17 cellular contexts compared by ENCODE assay signal in the genomic region with DNA sequence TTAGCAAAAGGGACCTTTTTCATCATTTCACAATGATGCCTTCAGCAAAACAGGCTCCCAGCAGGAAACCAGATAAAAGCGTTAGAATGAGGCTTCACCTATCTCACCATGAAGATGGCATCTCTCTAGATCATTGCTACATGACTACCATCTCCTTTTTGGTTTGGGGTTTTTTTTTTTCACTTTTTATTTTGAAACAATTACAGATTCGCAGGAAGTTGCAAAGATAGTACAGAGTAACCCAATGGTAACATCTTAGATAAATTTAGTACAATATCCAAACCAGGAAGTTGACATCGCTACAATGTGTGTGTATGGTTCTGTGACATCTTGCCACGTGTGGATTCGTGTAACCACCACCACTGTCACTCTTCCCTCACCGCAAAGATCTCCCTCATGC.
"Had no signal": no experiment of that assay in that cellular context is flagged by ENCODE, and none has a peak within 500 bp of the region (broad histone marks: within the 10 kb centered on the region; RNA-seq: fewer than 3 reads in every experiment).

No MANE protein-coding gene starts in this region.

- H3K27me3 ChIP-seq: testis, uterus had no signal

- H3K36me3 Mint-ChIP-seq: brain; stimulated activated effector memory CD8-positive, alpha-beta T cell treated with anti-CD3 and anti-CD28 coated beads, Interleukin-12 subunit alpha, Interleukin-12 subunit beta, amount 100 ng/mL, for 72 hours had no signal

- H3K27ac ChIP-seq: epithelial cell of prostate, heart left ventricle, testis, uterus had no signal

- H3K27ac Mint-ChIP-seq: activated CD8-positive, alpha-beta T cell treated with anti-CD3 and anti-CD28 coated beads, Interleukin-2, amount 10 ng/mL, durations not matched to agents 7 days and 5 days; activated T-helper 1 cell treated with anti-CD3 and anti-CD28 coated beads, Interleukin-12 subunit alpha, Interleukin-12 subunit beta, Interleukin-2, Interleukin-4 antibody, amounts not matched to agents 30 ng/mL and 10 ng/mL and 1 ng/mL, durations not matched to agents 14 hours and 24 hours and 36 hours; brain; stimulated activated effector memory CD8-positive, alpha-beta T cell treated with anti-CD3 and anti-CD28 coated beads, Interleukin-12 subunit alpha, Interleukin-12 subunit beta, amount 100 ng/mL, for 72 hours had no signal

- H3K9me3 Mint-ChIP-seq: activated T-helper 1 cell treated with anti-CD3 and anti-CD28 coated beads, Interleukin-12 subunit alpha, Interleukin-12 subunit beta, Interleukin-2, Interleukin-4 antibody, amounts not matched to agents 30 ng/mL and 10 ng/mL and 1 ng/mL, durations not matched to agents 14 hours and 24 hours and 36 hours; stimulated activated effector memory CD8-positive, alpha-beta T cell treated with anti-CD3 and anti-CD28 coated beads, Interleukin-12 subunit alpha, Interleukin-12 subunit beta, amount 100 ng/mL, for 72 hours had no signal

- ATAC-seq: activated CD8-positive, alpha-beta T cell treated with anti-CD3 and anti-CD28 coated beads, Interleukin-2, amount 10 ng/mL, durations not matched to agents 7 days and 5 days; left ventricle myocardium superior; stimulated activated effector memory CD8-positive, alpha-beta T cell treated with anti-CD3 and anti-CD28 coated beads, Interleukin-12 subunit alpha, Interleukin-12 subunit beta, amount 100 ng/mL, for 72 hours had no signal

- DNase-seq: activated CD4-positive, alpha-beta T cell treated with anti-CD3 and anti-CD28 coated beads for 1 hour; activated CD4-positive, alpha-beta T cell treated with anti-CD3 and anti-CD28 coated beads, Interleukin-2, amount 50 U/mL, for 1 hour; activated CD8-positive, alpha-beta T cell treated with anti-CD3 and anti-CD28 coated beads, Interleukin-2, amount 10 ng/mL, durations not matched to agents 7 days and 5 days; activated naive CD4-positive, alpha-beta T cell; aorta; heart left ventricle; left ventricle myocardium superior; small intestine; stimulated activated CD4-positive, alpha-beta T cell treated with anti-CD3 and anti-CD28 coated beads, Interleukin-2, amount 100 ng/mL, for 24 hours; T-helper 9 cell; testis; trophoblast cell; uterus had no signal

- H3K4me3 ChIP-seq: heart left ventricle, testis, uterus had no signal

- H3K9me3 ChIP-seq: heart left ventricle, testis, uterus had no signal

- H3K4me3 Mint-ChIP-seq: activated CD8-positive, alpha-beta T cell treated with anti-CD3 and anti-CD28 coated beads, Interleukin-2, amount 10 ng/mL, durations not matched to agents 7 days and 5 days; activated T-helper 1 cell treated with anti-CD3 and anti-CD28 coated beads, Interleukin-12 subunit alpha, Interleukin-12 subunit beta, Interleukin-2, Interleukin-4 antibody, amounts not matched to agents 30 ng/mL and 10 ng/mL and 1 ng/mL, durations not matched to agents 14 hours and 24 hours and 36 hours; brain; stimulated activated effector memory CD8-positive, alpha-beta T cell treated with anti-CD3 and anti-CD28 coated beads, Interleukin-12 subunit alpha, Interleukin-12 subunit beta, amount 100 ng/mL, for 72 hours had no signal

- H3K4me1 ChIP-seq: testis, uterus had no signal

- H3K36me3 ChIP-seq: heart left ventricle, uterus had no signal
